In genomic region chr5:36723921-36724320, GRCh38 we compare ENCODE assay signal across 1 cellular context.
TF ChIP-seq lines count a peak whose summit lies in the region.

No MANE protein-coding gene starts in this region.

TF ChIP-seq in GM12878, 131 proteins besides CTCF, POLR2A, EP300 and RAD21 (continued from another document):
- TF ChIP-seq SP1 (IDR thresholded peaks at IDR 0.05; ENCODE audit: low read depth, low read length) (peak; percentile 23), RUNX3 (IDR thresholded peaks at IDR 0.05; ENCODE audit: low read length) (peak; percentile 62), ZNF24 (IDR thresholded peaks at IDR 0.05) (0 out of 2 replicates have a peak, but pooled peaks have one; percentile 33)
- TF ChIP-seq, protein P1, sequence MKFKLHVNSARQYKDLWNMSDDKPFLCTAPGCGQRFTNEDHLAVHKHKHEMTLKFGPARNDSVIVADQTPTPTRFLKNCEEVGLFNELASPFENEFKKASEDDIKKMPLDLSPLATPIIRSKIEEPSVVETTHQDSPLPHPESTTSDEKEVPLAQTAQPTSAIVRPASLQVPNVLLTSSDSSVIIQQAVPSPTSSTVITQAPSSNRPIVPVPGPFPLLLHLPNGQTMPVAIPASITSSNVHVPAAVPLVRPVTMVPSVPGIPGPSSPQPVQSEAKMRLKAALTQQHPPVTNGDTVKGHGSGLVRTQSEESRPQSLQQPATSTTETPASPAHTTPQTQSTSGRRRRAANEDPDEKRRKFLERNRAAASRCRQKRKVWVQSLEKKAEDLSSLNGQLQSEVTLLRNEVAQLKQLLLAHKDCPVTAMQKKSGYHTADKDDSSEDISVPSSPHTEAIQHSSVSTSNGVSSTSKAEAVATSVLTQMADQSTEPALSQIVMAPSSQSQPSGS (IDR thresholded peaks at IDR 0.05; ENCODE audit: low read length), result peak; percentile 66; the same call in 1 of the 2 replicates
TF ChIP-seq in GM12878: peak in this region for 33.
